2 cellular contexts compared by ENCODE assay signal in the genomic region with DNA sequence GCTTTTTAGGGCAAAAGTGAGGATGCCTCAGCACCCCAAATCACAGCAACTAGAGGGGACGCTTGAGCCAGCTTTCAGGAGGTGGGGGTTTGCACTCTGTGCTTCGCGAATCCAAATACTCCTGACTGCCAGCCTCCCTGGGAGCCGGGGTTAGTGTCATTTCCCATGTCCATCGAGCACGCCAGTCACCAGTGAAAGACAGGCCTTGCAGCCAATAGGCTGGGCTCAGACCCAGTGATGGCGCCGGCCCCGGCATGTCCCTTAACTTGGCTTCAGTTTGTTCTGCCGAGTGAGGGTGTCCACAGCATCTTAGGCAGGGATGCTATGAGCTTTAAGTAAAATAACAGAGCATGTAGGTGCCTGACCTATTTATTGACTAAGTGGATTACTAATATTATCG.
TF ChIP-seq lines count a peak whose summit lies in the region.

No MANE protein-coding gene starts in this region.

TF ChIP-seq in A549, 52 proteins besides CTCF, POLR2A, EP300 and RAD21 (continued from another document):
- TF ChIP-seq, protein P1, sequence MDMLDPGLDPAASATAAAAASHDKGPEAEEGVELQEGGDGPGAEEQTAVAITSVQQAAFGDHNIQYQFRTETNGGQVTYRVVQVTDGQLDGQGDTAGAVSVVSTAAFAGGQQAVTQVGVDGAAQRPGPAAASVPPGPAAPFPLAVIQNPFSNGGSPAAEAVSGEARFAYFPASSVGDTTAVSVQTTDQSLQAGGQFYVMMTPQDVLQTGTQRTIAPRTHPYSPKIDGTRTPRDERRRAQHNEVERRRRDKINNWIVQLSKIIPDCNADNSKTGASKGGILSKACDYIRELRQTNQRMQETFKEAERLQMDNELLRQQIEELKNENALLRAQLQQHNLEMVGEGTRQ (IDR thresholded peaks at IDR 0.05) = no peak
- TF ChIP-seq, protein P2, sequence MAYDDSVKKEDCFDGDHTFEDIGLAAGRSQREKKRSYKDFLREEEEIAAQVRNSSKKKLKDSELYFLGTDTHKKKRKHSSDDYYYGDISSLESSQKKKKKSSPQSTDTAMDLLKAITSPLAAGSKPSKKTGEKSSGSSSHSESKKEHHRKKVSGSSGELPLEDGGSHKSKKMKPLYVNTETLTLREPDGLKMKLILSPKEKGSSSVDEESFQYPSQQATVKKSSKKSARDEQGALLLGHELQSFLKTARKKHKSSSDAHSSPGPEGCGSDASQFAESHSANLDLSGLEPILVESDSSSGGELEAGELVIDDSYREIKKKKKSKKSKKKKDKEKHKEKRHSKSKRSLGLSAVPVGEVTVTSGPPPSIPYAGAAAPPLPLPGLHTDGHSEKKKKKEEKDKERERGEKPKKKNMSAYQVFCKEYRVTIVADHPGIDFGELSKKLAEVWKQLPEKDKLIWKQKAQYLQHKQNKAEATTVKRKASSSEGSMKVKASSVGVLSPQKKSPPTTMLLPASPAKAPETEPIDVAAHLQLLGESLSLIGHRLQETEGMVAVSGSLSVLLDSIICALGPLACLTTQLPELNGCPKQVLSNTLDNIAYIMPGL (CRISPR knock-in tag; IDR thresholded peaks at IDR 0.05; ENCODE audit: borderline replicate concordance) = no peak
- TF ChIP-seq E2F6 (IDR thresholded peaks at IDR 0.05; ENCODE audit: borderline replicate concordance, low read depth) (no peak), GATA3 (IDR thresholded peaks at IDR 0.05; ENCODE audit: borderline replicate concordance) (no peak), PBX3 (IDR thresholded peaks at IDR 0.05) (0 out of 2 replicates have a peak, but pooled peaks have one; percentile 63), RCOR1 (IDR thresholded peaks at IDR 0.05; ENCODE audit: low read depth, low read length) (no peak)

TF ChIP-seq in K562, 482 proteins besides CTCF, POLR2A, EP300 and RAD21 (continued from another document):
- TF ChIP-seq, protein P3, sequence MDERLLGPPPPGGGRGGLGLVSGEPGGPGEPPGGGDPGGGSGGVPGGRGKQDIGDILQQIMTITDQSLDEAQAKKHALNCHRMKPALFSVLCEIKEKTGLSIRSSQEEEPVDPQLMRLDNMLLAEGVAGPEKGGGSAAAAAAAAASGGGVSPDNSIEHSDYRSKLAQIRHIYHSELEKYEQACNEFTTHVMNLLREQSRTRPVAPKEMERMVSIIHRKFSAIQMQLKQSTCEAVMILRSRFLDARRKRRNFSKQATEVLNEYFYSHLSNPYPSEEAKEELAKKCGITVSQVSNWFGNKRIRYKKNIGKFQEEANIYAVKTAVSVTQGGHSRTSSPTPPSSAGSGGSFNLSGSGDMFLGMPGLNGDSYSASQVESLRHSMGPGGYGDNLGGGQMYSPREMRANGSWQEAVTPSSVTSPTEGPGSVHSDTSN (CRISPR knock-in tag; IDR thresholded peaks at IDR 0.05; ENCODE audit: low read depth) = peak; percentile 44; the same call in 1 of the 2 replicates
- TF ChIP-seq, protein P3 (tag; conservative IDR thresholded peaks at IDR 0.05; ENCODE audit: low read depth) = peak; percentile 86
